ENCODE assay signal across 12 cellular contexts in genomic region chr1:231020816-231021215, GRCh38. TPM values are rescaled to one million over a fixed set of nuclear protein-coding genes. Genes with fewer than 3 reads are reported as not detected.
DNase-seq lines count a peak whose midpoint lies in the region; ATAC-seq and TF ChIP-seq lines count a peak whose summit lies in the region.
"Had no signal": no experiment of that assay in that cellular context is flagged by ENCODE, and none has a peak within 500 bp of the region (broad histone marks: within the 10 kb centered on the region; RNA-seq: fewer than 3 reads in every experiment).

No MANE protein-coding gene starts in this region.

- H3K9ac ChIP-seq in NT2/D1 (ENCODE audit: insufficient read length, low read depth) (no peak overlapping the region), skeletal muscle satellite cell (ENCODE audit: low read depth, low read length) (peak overlapping the region; percentile 25)
- H3K9ac ChIP-seq: parathyroid adenoma had no signal

- no peak for DNase-seq in activated T-cell treated with anti-CD3 and anti-CD28 coated beads, Interleukin-2, amount 50 U/mL, for 72 hours
- DNase-seq in activated T-cell treated with anti-CD3 and anti-CD28 coated beads, Interleukin-2, amount 50 U/mL, for 1 hour, result no peak
- DNase-seq in NT2/D1 (ENCODE audit: low read depth, low spot score) (peak; percentile 73), hepatocyte (ENCODE audit: low spot score) (peak; percentile 36), GM10248 (ENCODE audit: extremely low spot score) (no peak), CD1c-positive myeloid dendritic cell (ENCODE audit: extremely low spot score) (no peak), NCI-H1694 (lab: John Stamatoyannopoulos, UW) (no peak)
- DNase-seq: effector CD4-positive, alpha-beta T cell; KBM-7; NCI-H748 treated with DMSO at 0.1 percent for 48 hours had no signal

- H3K27me3 ChIP-seq in NT2/D1 (ENCODE audit: insufficient read depth, insufficient read length) (no peaks in the 10 kb centered on the region), hepatocyte (no peaks in the 10 kb centered on the region), skeletal muscle satellite cell (ENCODE audit: control insufficient read depth, insufficient read depth, low read length) (no peaks in the 10 kb centered on the region)

- H3K9me2 ChIP-seq in hepatocyte (replicated peaks; ENCODE audit: insufficient read depth), result no peaks in the 10 kb centered on the region

- peak overlapping the region; percentile 36 for H3K27ac Mint-ChIP-seq in activated T-cell treated with anti-CD3 and anti-CD28 coated beads, Interleukin-2, amount 50 U/mL, for 72 hours

- H3K4me3 ChIP-seq in NT2/D1 (ENCODE audit: insufficient read length, low read depth) (no peak overlapping the region), hepatocyte (no peak overlapping the region), skeletal muscle satellite cell (ENCODE audit: low read length) (peak overlapping the region; percentile 26)

- H3K4me2 ChIP-seq in hepatocyte (peak overlapping the region; percentile 70), skeletal muscle satellite cell (ENCODE audit: low read length) (peak overlapping the region; percentile 59)

- ATAC-seq in activated T-cell treated with anti-CD3 and anti-CD28 coated beads, Interleukin-2, amount 50 U/mL, for 72 hours (replicated peaks in 1 of 2), result no peak

- no peak for TF ChIP-seq CTCF in hepatocyte (IDR thresholded peaks at IDR 0.05; ENCODE audit: poor library complexity)
- TF ChIP-seq CTCF in GM10248 (IDR thresholded peaks at IDR 0.05; ENCODE audit: control extremely low read depth, extremely low read depth, low read depth, missing control alignments), result no peak

- H3K36me3 Mint-ChIP-seq in activated T-cell treated with anti-CD3 and anti-CD28 coated beads, Interleukin-2, amount 50 U/mL, for 72 hours (ENCODE audit: insufficient read depth in 2 of 2), result peaks cover 0 to 3% of the 10 kb centered on the region in 2 donors

- H3K4me1 ChIP-seq in NT2/D1 (ENCODE audit: insufficient read depth, insufficient read length), result peaks cover 5% of the 10 kb centered on the region
- no peaks in the 10 kb centered on the region for H3K4me1 ChIP-seq in hepatocyte (ENCODE audit: insufficient read depth)
- peaks cover 29% of the 10 kb centered on the region for H3K4me1 ChIP-seq in skeletal muscle satellite cell (ENCODE audit: control insufficient read depth, insufficient read depth, low read length)
- H3K4me1 ChIP-seq: parathyroid adenoma had no signal

- H3K9me3 ChIP-seq in NT2/D1 (ENCODE audit: insufficient read depth, low read length) (no peaks in the 10 kb centered on the region), hepatocyte (ENCODE audit: low read depth) (no peaks in the 10 kb centered on the region), skeletal muscle satellite cell (replicated peaks; ENCODE audit: low read length) (no peaks in the 10 kb centered on the region)

- peaks cover 11% of the 10 kb centered on the region for H3K4me1 Mint-ChIP-seq in activated T-cell treated with anti-CD3 and anti-CD28 coated beads, Interleukin-2, amount 50 U/mL, for 72 hours (ENCODE audit: low read depth)

- H2AFZ ChIP-seq in hepatocyte, result no peak overlapping the region
- H2AFZ ChIP-seq: parathyroid adenoma had no signal

- H3K4me3 Mint-ChIP-seq in activated T-cell treated with anti-CD3 and anti-CD28 coated beads, Interleukin-2, amount 50 U/mL, for 72 hours, result peak overlapping the region; percentile 4 to 27

- POLR2A ChIA-PET in GM10248 (lab: Yijun Ruan, JAX), result no interaction called here

- peak overlapping the region; percentile 91 for H3K27ac ChIP-seq in hepatocyte
- H3K27ac ChIP-seq: parathyroid adenoma had no signal

- peaks cover 8% of the 10 kb centered on the region for H3K79me2 ChIP-seq in hepatocyte
- H3K79me2 ChIP-seq: parathyroid adenoma had no signal

- CTCF ChIA-PET in GM10248 (lab: Yijun Ruan, JAX), result no interaction called here

- H3K27me3 Mint-ChIP-seq in activated T-cell treated with anti-CD3 and anti-CD28 coated beads, Interleukin-2, amount 50 U/mL, for 72 hours (ENCODE audit: low read depth), result no peaks in the 10 kb centered on the region

- H3K9me3 Mint-ChIP-seq in activated T-cell treated with anti-CD3 and anti-CD28 coated beads, Interleukin-2, amount 50 U/mL, for 72 hours, result no peaks in the 10 kb centered on the region

- H3K36me3 ChIP-seq in NT2/D1 (ENCODE audit: insufficient read depth, insufficient read length, low read length) (peaks cover 3% of the 10 kb centered on the region), hepatocyte (replicated peaks; ENCODE audit: insufficient read depth, low read depth) (no peaks in the 10 kb centered on the region), skeletal muscle satellite cell (ENCODE audit: insufficient read depth, low read length) (no peaks in the 10 kb centered on the region)

- no peaks in the 10 kb centered on the region for H4K20me1 ChIP-seq in hepatocyte (ENCODE audit: insufficient read depth, poor library complexity, severe bottlenecking)

- WGBS in hepatocyte (ENCODE audit: low lambda C conversion rate, missing lambda C conversion rate), result 56% methylated on average over 7 of the region's 7 CpGs

RNA-seq across cellular contexts. Expression of gene FAM89A, which starts 19.2 kb away (rescaled TPM):
- total RNA-seq in activated T-cell treated with anti-CD3 and anti-CD28 coated beads, Interleukin-2, amount 50 U/mL, for 72 hours, result 10 to 100 TPM; 17.1 to 17.4 TPM
- 48.8 and 55.1 TPM in 2 replicates for total RNA-seq in hepatocyte
- polyA plus RNA-seq in hepatocyte, result 53.5 and 54.4 TPM in 2 replicates
- total RNA-seq in skeletal muscle satellite cell (2012; rRNA removed), result 4.1 and 7.6 TPM in 2 replicates

RNA-seq across cellular contexts. Expression of gene ARV1, which starts 41.9 kb away (rescaled TPM):
- 10 to 100 TPM; 16.0 to 23.7 TPM for total RNA-seq in activated T-cell treated with anti-CD3 and anti-CD28 coated beads, Interleukin-2, amount 50 U/mL, for 72 hours
- total RNA-seq in hepatocyte, result 20.0 and 20.6 TPM in 2 replicates
- polyA plus RNA-seq in hepatocyte, result 19.9 and 24.4 TPM in 2 replicates
- 16.7 and 18.1 TPM in 2 replicates for total RNA-seq in skeletal muscle satellite cell (2012; rRNA removed)

RNA-seq across cellular contexts. Expression of gene TTC13, which starts 42.2 kb away (rescaled TPM):
- total RNA-seq in activated T-cell treated with anti-CD3 and anti-CD28 coated beads, Interleukin-2, amount 50 U/mL, for 72 hours, result 10 to 100 TPM; 18.6 to 18.8 TPM
- total RNA-seq in hepatocyte, result 11.5 and 14.9 TPM in 2 replicates
- 9.7 and 13.0 TPM in 2 replicates for polyA plus RNA-seq in hepatocyte
- total RNA-seq in skeletal muscle satellite cell (2012; rRNA removed), result 7.1 and 9.8 TPM in 2 replicates

Comparison
In these comparisons a context has a peak if more than half of its experiments do, and no peak if none do; other contexts are left out.
1. DNase-seq: peak in NT2/D1 (single experiment) and hepatocyte (single experiment); none in activated T-cell treated with anti-CD3 and anti-CD28 coated beads, Interleukin-2, amount 50 U/mL, for 72 hours (0 of 2), activated T-cell treated with anti-CD3 and anti-CD28 coated beads, Interleukin-2, amount 50 U/mL, for 1 hour (single experiment), GM10248 (single experiment), CD1c-positive myeloid dendritic cell (single experiment) and NCI-H1694 (single experiment).